In genomic region chr15:69673236-69673881, GRCh38 we compare ENCODE assay signal across 16 cellular contexts.
A peak's percentile ranks its signal among the peaks of the same experiment; 100 is the strongest.
DNase-seq lines count a peak whose midpoint lies in the region; ATAC-seq, FAIRE-seq and TF ChIP-seq lines count a peak whose summit lies in the region.
"Had no signal": no experiment of that assay in that cellular context is flagged by ENCODE, and none has a peak within 500 bp of the region (broad histone marks: within the 10 kb centered on the region; RNA-seq: fewer than 3 reads in every experiment).

No MANE protein-coding gene starts in this region.

- TF ChIP-seq RAD21 in HepG2 (CRISPR knock-in tag; IDR thresholded peaks at IDR 0.05), result no peak

- H3K4me2 ChIP-seq in HepG2 (ENCODE audit: low read depth, low read length) (no peak overlapping the region), PC-3 (ENCODE audit: low read length) (no peak overlapping the region)
- H3K4me2 ChIP-seq: BLaER1 treated with 17β-estradiol and CSF1 and Interleukin-3, amounts not matched to agents 10 nM and 100 nM had no signal

- DNase-seq in HepG2 (ENCODE audit: low spot score) (no peak), right lobe of liver (no peak), NCI-H526 treated with DMSO at 0.1 percent for 48 hours (lab: John Stamatoyannopoulos, UW) (peak; percentile 18), inferior parietal cortex (ENCODE audit: extremely low spot score) (peak; percentile 12), PC-3 (no peak), right cardiac atrium (no peak)
- DNase-seq: CD4-positive, CD25-positive, alpha-beta regulatory T cell; DMS79; HCEC 1CT had no signal

- no peaks in the 10 kb centered on the region for H3K79me2 ChIP-seq in HepG2 (ENCODE audit: insufficient read depth, low read length)
- no peaks in the 10 kb centered on the region for H3K79me2 ChIP-seq in PC-3 (ENCODE audit: low read length)

- ATAC-seq in HepG2 (no peak), right lobe of liver (no peak), PC-3 (no peak), right cardiac atrium (no peak), GM18511 (IDR thresholded peaks at IDR 0.05; ENCODE audit: unreplicated experiment) (no peak), GM21619 (IDR thresholded peaks at IDR 0.05; ENCODE audit: unreplicated experiment) (no peak)
- ATAC-seq: GM12878 had no signal

- H3K9ac ChIP-seq in HepG2 (ENCODE audit: insufficient read depth, low read depth, low read length), result no peak overlapping the region
- H3K9ac ChIP-seq in PC-3 (ENCODE audit: low read length), result no peak overlapping the region
- H3K9ac ChIP-seq: BLaER1 treated with 17β-estradiol and CSF1 and Interleukin-3, amounts not matched to agents 10 nM and 100 nM had no signal

- H3K4me1 ChIP-seq in HepG2 (ENCODE audit: insufficient read depth, low read length), result no peaks in the 10 kb centered on the region
- no peaks in the 10 kb centered on the region for H3K4me1 ChIP-seq in right lobe of liver
- no peaks in the 10 kb centered on the region for H3K4me1 ChIP-seq in PC-3 (ENCODE audit: insufficient read depth, low read length)
- H3K4me1 ChIP-seq in right cardiac atrium (ENCODE audit: control insufficient read depth, insufficient read depth, low read length), result no peaks in the 10 kb centered on the region

- no peak for FAIRE-seq in HepG2 (lab: Jason Lieb, UNC)
- FAIRE-seq: GM12878, GM18507 had no signal

- BruUV-seq in HepG2 (replicated peaks; lab: Mats Ljungman, UMichigan), result no TSS peak
- no TSS peak for BruUV-seq in PC-3 (replicated peaks; lab: Mats Ljungman, UMichigan)

- intact Hi-C loops in HepG2 (cut with micrococcal nuclease; ENCODE audit: unreplicated experiment) (no loop called here), right lobe of liver (cut with DNase I) (no loop called here), PC-3 (cut with micrococcal nuclease) (no loop called here), right cardiac atrium (cut with DNase I) (no loop called here)

- WGBS in HepG2 (ENCODE audit: low lambda C conversion rate), result 3% methylated on average over 12 of the region's 12 CpGs
- WGBS in right lobe of liver (ENCODE audit: insufficient coverage, low coverage, low lambda C conversion rate, missing lambda C conversion rate), result 77% methylated on average over 6 of the region's 12 CpGs
- WGBS in right cardiac atrium, result 75% methylated on average over 12 of the region's 12 CpGs

- CTCF ChIA-PET in HepG2 (lab: Yijun Ruan, JAX; ENCODE audit: low intra/inter-chr PET ratio, low total read pairs) (no interaction called here), PC-3 (lab: Charles Lee) (no interaction called here)

- H2AFZ ChIP-seq in HepG2 (ENCODE audit: low read length) (no peak overlapping the region), PC-3 (ENCODE audit: low read length) (no peak overlapping the region)

- H3K27ac ChIP-seq in HepG2 (ENCODE audit: extremely low read length, insufficient read depth, low read length), result no peak overlapping the region
- H3K27ac ChIP-seq in right lobe of liver, result no peak overlapping the region
- no peak overlapping the region for H3K27ac ChIP-seq in PC-3 (ENCODE audit: low read length)
- no peak overlapping the region for H3K27ac ChIP-seq in right cardiac atrium (ENCODE audit: low read length)
- H3K27ac ChIP-seq: 22Rv1; BLaER1 treated with 17β-estradiol and CSF1 and Interleukin-3, amounts not matched to agents 10 nM and 100 nM; HL-60 had no signal

- no peaks in the 10 kb centered on the region for H3K9me2 ChIP-seq in PC-3 (replicated peaks; ENCODE audit: low read length)

- TF ChIP-seq POLR2A in HepG2 (IDR thresholded peaks at IDR 0.05; ENCODE audit: insufficient read depth in 1 of 2, low read depth in 2 of 2, low read length in 2 of 2) (no peak), right lobe of liver (IDR thresholded peaks at IDR 0.05) (no peak)

- no peaks in the 10 kb centered on the region for H3K36me3 ChIP-seq in HepG2 (replicated peaks in 1 of 2; ENCODE audit: control insufficient read depth in 1 of 2, insufficient read depth in 2 of 2, low read length in 2 of 2)
- no peaks in the 10 kb centered on the region for H3K36me3 ChIP-seq in right lobe of liver
- H3K36me3 ChIP-seq in PC-3 (ENCODE audit: low read depth, low read length), result no peaks in the 10 kb centered on the region
- H3K36me3 ChIP-seq: BLaER1 treated with 17β-estradiol and CSF1 and Interleukin-3, amounts not matched to agents 10 nM and 100 nM had no signal

- H3F3A ChIP-seq in PC-3 (ENCODE audit: low read length, unreplicated experiment), result no peaks in the 10 kb centered on the region

- TF ChIP-seq EP300 in HepG2 (IDR thresholded peaks at IDR 0.05; ENCODE audit: low read depth in 2 of 2, low read length in 2 of 2), result no peak
- TF ChIP-seq EP300 in HepG2 (CRISPR knock-in tag; IDR thresholded peaks at IDR 0.05; ENCODE audit: borderline replicate concordance), result no peak

- TF ChIP-seq CTCF in HepG2 (CRISPR knock-in tag; IDR thresholded peaks at IDR 0.05), result no peak
- TF ChIP-seq CTCF in right lobe of liver (IDR thresholded peaks at IDR 0.05), result no peak
- no peak for TF ChIP-seq CTCF in PC-3 (conservative IDR thresholded peaks at IDR 0.05; ENCODE audit: low read depth, low read length)

- H4K20me1 ChIP-seq in HepG2 (ENCODE audit: insufficient read depth, low read length), result peaks cover under 1% of the 10 kb centered on the region
- H4K20me1 ChIP-seq in PC-3 (ENCODE audit: low read length), result no peaks in the 10 kb centered on the region

- POLR2A ChIA-PET in HepG2 (lab: Yijun Ruan, JAX) (no interaction called here), PC-3 (lab: Charles Lee; ENCODE audit: unreplicated experiment) (no interaction called here)

- H3K9me3 ChIP-seq in HepG2 (ENCODE audit: low read length) (no peaks in the 10 kb centered on the region), right lobe of liver (no peaks in the 10 kb centered on the region), PC-3 (ENCODE audit: low read length) (no peaks in the 10 kb centered on the region), right cardiac atrium (ENCODE audit: control insufficient read depth, low read length) (no peaks in the 10 kb centered on the region)
- H3K9me3 ChIP-seq: BLaER1 treated with 17β-estradiol and CSF1 and Interleukin-3, amounts not matched to agents 10 nM and 100 nM had no signal

- H3K4me3 ChIP-seq in HepG2 (replicated peaks in 1 of 3; ENCODE audit: insufficient read depth in 1 of 3, low read depth in 2 of 3, low read length in 3 of 3), result no peak overlapping the region
- no peak overlapping the region for H3K4me3 ChIP-seq in right lobe of liver
- H3K4me3 ChIP-seq in PC-3 (ENCODE audit: low read length), result no peak overlapping the region
- H3K4me3 ChIP-seq in right cardiac atrium (ENCODE audit: low read length), result no peak overlapping the region
- H3K4me3 ChIP-seq: BLaER1 treated with 17β-estradiol and CSF1 and Interleukin-3, amounts not matched to agents 10 nM and 100 nM; GM12878 had no signal

- H3K27me3 ChIP-seq in HepG2 (ENCODE audit: control insufficient read depth in 1 of 2, insufficient read depth in 2 of 2, low read length in 2 of 2) (peaks cover 5 to 45% of the 10 kb centered on the region in 2 experiments; a peak in 4 of 5 replicates), right lobe of liver (no peaks in the 10 kb centered on the region), PC-3 (ENCODE audit: low read length) (peaks cover 45% of the 10 kb centered on the region), right cardiac atrium (ENCODE audit: control insufficient read depth, insufficient read depth) (no peaks in the 10 kb centered on the region)

- in situ Hi-C loops in HepG2 (cut with HindIII; ENCODE audit: extremely low pct_ligation_motif_present, low pct_unique_long_range_greater_than_20kb), result no loop called here

TF ChIP-seq in HepG2, 621 proteins besides CTCF, POLR2A, EP300 and RAD21:
- TF ChIP-seq FOXC1 (CRISPR knock-in tag; IDR thresholded peaks at IDR 0.05; ENCODE audit: borderline replicate concordance), result no peak
- peak; percentile 92 for TF ChIP-seq MAFF (IDR thresholded peaks at IDR 0.05; ENCODE audit: low read depth, low read length)
- peak; percentile 91 to 94 for TF ChIP-seq MAFK (conservative IDR thresholded peaks at IDR 0.05 in 1 of 2, IDR thresholded peaks at IDR 0.05 in 1 of 2; ENCODE audit: low read length in 2 of 2)
- TF ChIP-seq KDM4B (CRISPR knock-in tag; IDR thresholded peaks at IDR 0.05), result no peak
- TF ChIP-seq KLF11 (CRISPR knock-in tag; IDR thresholded peaks at IDR 0.05), result no peak

Comparison
In these comparisons a context has a peak if more than half of its experiments do, and no peak if none do; other contexts are left out.
1. DNase-seq: peak in NCI-H526 treated with DMSO at 0.1 percent for 48 hours (single experiment) and inferior parietal cortex (single experiment); none in HepG2 (single experiment), right lobe of liver (0 of 3), PC-3 (single experiment) and right cardiac atrium (0 of 3).